ENCODE assay signal across 8 cellular contexts in genomic region chr7:876972-877311, GRCh38. TPM values are rescaled to one million over a fixed set of nuclear protein-coding genes. Genes with fewer than 3 reads are reported as not detected.
DNase-seq lines count a peak whose midpoint lies in the region; ATAC-seq, FAIRE-seq and TF ChIP-seq lines count a peak whose summit lies in the region.

No MANE protein-coding gene starts in this region.

- dilution Hi-C loops in keratinocyte (cut with MboI; ENCODE audit: extremely low pct_ligation_motif_present, low sequenced_read_pairs) = no loop called here

- FAIRE-seq in keratinocyte (lab: Jason Lieb, UNC) = no peak

- TF ChIP-seq CTCF in keratinocyte (optimal IDR thresholded peaks at IDR 0.05 in 1 of 3, IDR thresholded peaks at IDR 0.05 in 1 of 3, conservative IDR thresholded peaks at IDR 0.05 in 1 of 3; ENCODE audit: extremely low read depth in 1 of 3, insufficient read depth in 2 of 3, low read length in 3 of 3) = no peak

- H3K27ac Mint-ChIP-seq in activated naive CD8-positive, alpha-beta T cell treated with anti-CD3 and anti-CD28 coated beads for 36 hours = peak overlapping the region; percentile 92

- H3K9me1 ChIP-seq in keratinocyte (ENCODE audit: control insufficient read depth, extremely low read depth, insufficient read depth, low read length) = no peaks in the 10 kb centered on the region

- peak overlapping the region; percentile 61 for H2AFZ ChIP-seq in keratinocyte (ENCODE audit: control insufficient read depth, low read length)

- H3K27me3 ChIP-seq in keratinocyte (ENCODE audit: control insufficient read depth, extremely low read depth, insufficient read depth, low read length) (no peaks in the 10 kb centered on the region), thymus (ENCODE audit: control insufficient read depth, insufficient read depth) (no peaks in the 10 kb centered on the region)

- H3K4me1 ChIP-seq in keratinocyte (ENCODE audit: control insufficient read depth, extremely low read depth, insufficient read depth, low read length) (peaks cover 17% of the 10 kb centered on the region), thymus (ENCODE audit: control insufficient read depth, insufficient read depth, low read length) (peaks cover 7% of the 10 kb centered on the region)

- H3K9me3 ChIP-seq in keratinocyte (ENCODE audit: control insufficient read depth, low read depth, low read length) (no peaks in the 10 kb centered on the region), thymus (ENCODE audit: control insufficient read depth) (no peaks in the 10 kb centered on the region)

- peaks cover 24% of the 10 kb centered on the region for H3K36me3 Mint-ChIP-seq in activated naive CD8-positive, alpha-beta T cell treated with anti-CD3 and anti-CD28 coated beads for 36 hours

- peak overlapping the region; percentile 1 for H3K4me2 ChIP-seq in keratinocyte (ENCODE audit: control insufficient read depth, extremely low read depth, insufficient read depth, low read depth, low read length)

- H3K4me1 Mint-ChIP-seq in activated naive CD8-positive, alpha-beta T cell treated with anti-CD3 and anti-CD28 coated beads for 36 hours = peaks cover 27% of the 10 kb centered on the region

- H3K4me3 Mint-ChIP-seq in activated naive CD8-positive, alpha-beta T cell treated with anti-CD3 and anti-CD28 coated beads for 36 hours = peak overlapping the region; percentile 99

- no peaks in the 10 kb centered on the region for H3K27me3 Mint-ChIP-seq in activated naive CD8-positive, alpha-beta T cell treated with anti-CD3 and anti-CD28 coated beads for 36 hours

- ATAC-seq in GM18873 (IDR thresholded peaks at IDR 0.05; ENCODE audit: low FRiP score, unreplicated experiment) (peak; percentile 7), HG03521 (IDR thresholded peaks at IDR 0.05; ENCODE audit: unreplicated experiment) (peak; percentile 23)

- H3K9me3 Mint-ChIP-seq in activated naive CD8-positive, alpha-beta T cell treated with anti-CD3 and anti-CD28 coated beads for 36 hours = no peaks in the 10 kb centered on the region

- H4K20me1 ChIP-seq in keratinocyte (ENCODE audit: control insufficient read depth, extremely low read depth, insufficient read depth, low read length) = no peaks in the 10 kb centered on the region

- 2% methylated on average over 26 of the region's 26 CpGs for WGBS in thymus

- peaks cover 49% of the 10 kb centered on the region for H3K79me2 ChIP-seq in keratinocyte (ENCODE audit: control insufficient read depth, insufficient read depth, low read length)

- peak overlapping the region; percentile 80 for H3K9ac ChIP-seq in keratinocyte (ENCODE audit: control insufficient read depth, extremely low read depth, insufficient read depth, low read length)

- H3K36me3 ChIP-seq in keratinocyte (ENCODE audit: control insufficient read depth in 2 of 2, extremely low read depth in 1 of 2, insufficient read depth in 2 of 2, low read length in 2 of 2) = peaks cover 15 to 20% of the 10 kb centered on the region in 2 experiments
- H3K36me3 ChIP-seq in thymus (ENCODE audit: control insufficient read depth, insufficient read depth) = peaks cover 14% of the 10 kb centered on the region

- in situ Hi-C loops in ACHN (cut with HindIII; ENCODE audit: low pct_ligation_motif_present, low pct_unique_long_range_greater_than_20kb, low sequenced_read_pairs) = no loop called here
- in situ Hi-C loops in G401 (cut with HindIII; ENCODE audit: low sequenced_read_pairs) = no loop called here

- DNase-seq in ACHN (peak; percentile 49), keratinocyte (ENCODE audit: low read depth, low spot score) (no peak), Ammon's horn (ENCODE audit: low spot score) (no peak), G401 (ENCODE audit: low spot score) (no peak)
- no peak for DNase-seq in activated naive CD8-positive, alpha-beta T cell treated with anti-CD3 and anti-CD28 coated beads for 36 hours

- H3K27ac ChIP-seq in keratinocyte (ENCODE audit: control insufficient read depth, insufficient read depth, low read length) (peak overlapping the region; percentile 71), thymus (ENCODE audit: low read depth) (peak overlapping the region; percentile 75)

- H3K4me3 ChIP-seq in keratinocyte (ENCODE audit: control insufficient read depth in 2 of 3, extremely low read depth in 1 of 3, insufficient read depth in 2 of 3, low read depth in 1 of 3, low read length in 3 of 3) (peak overlapping the region; percentile 71 to 80 (median 74)), thymus (ENCODE audit: low read length) (peak overlapping the region; percentile 79)

RNA-seq across cellular contexts. Expression of gene GET4, which starts 0.6 kb away (rescaled TPM):
- 10 to 100 TPM; 35.2 to 39.6 TPM for total RNA-seq in activated naive CD8-positive, alpha-beta T cell treated with anti-CD3 and anti-CD28 coated beads for 36 hours
- polyA plus RNA-seq in keratinocyte (21.1 to 32.0 TPM (median 22.9 TPM) in 3 replicates), thymus (84.7 TPM)
- 40.4 TPM for polyA plus RNA-seq in keratinocyte (2011; ENCODE audit: low read depth)
- polyA plus RNA-seq in keratinocyte (2011; cell fraction: cytosol; rRNA removed) = 14.0 and 26.1 TPM in 2 replicates
- polyA plus RNA-seq in keratinocyte (2011; cell fraction: nucleus; rRNA removed) = 50.3 and 70.5 TPM in 2 replicates
- polyA plus RNA-seq in keratinocyte (2012; ENCODE audit: low replicate concordance) = 26.7 and 47.3 TPM in 2 replicates
- 9.3 to 11.1 TPM (median 10.1 TPM) in 3 replicates for polyA minus RNA-seq in keratinocyte
- polyA minus RNA-seq in keratinocyte (2011; cell fraction: cytosol; rRNA and poly(A)+ RNA removed) = 33.4 TPM
- 10.4 and 14.1 TPM in 2 replicates for polyA minus RNA-seq in keratinocyte (2011; cell fraction: nucleus; rRNA and poly(A)+ RNA removed)
- total RNA-seq in G401 (2014; rRNA removed; shearing (Covaris generic)) = 98.5 and 102 TPM in 2 replicates

RNA-seq across cellular contexts. Expression of gene SUN1, which starts 44.7 kb away (rescaled TPM):
- 10 to 100 TPM; 50.1 to 53.4 TPM for total RNA-seq in activated naive CD8-positive, alpha-beta T cell treated with anti-CD3 and anti-CD28 coated beads for 36 hours
- polyA plus RNA-seq in keratinocyte (164 to 176 TPM (median 166 TPM) in 3 replicates), thymus (95.4 TPM)
- polyA plus RNA-seq in keratinocyte (2011; ENCODE audit: low read depth) = 137 TPM
- 31.1 and 40.2 TPM in 2 replicates for polyA plus RNA-seq in keratinocyte (2011; cell fraction: cytosol; rRNA removed)
- 411 and 514 TPM in 2 replicates for polyA plus RNA-seq in keratinocyte (2011; cell fraction: nucleus; rRNA removed)
- 103 and 107 TPM in 2 replicates for polyA plus RNA-seq in keratinocyte (2012; ENCODE audit: low replicate concordance)
- 141 to 263 TPM (median 162 TPM) in 3 replicates for polyA minus RNA-seq in keratinocyte
- 93.2 TPM for polyA minus RNA-seq in keratinocyte (2011; cell fraction: cytosol; rRNA and poly(A)+ RNA removed)
- 326 and 435 TPM in 2 replicates for polyA minus RNA-seq in keratinocyte (2011; cell fraction: nucleus; rRNA and poly(A)+ RNA removed)
- total RNA-seq in G401 (2014; rRNA removed; shearing (Covaris generic)) = 55.9 and 107 TPM in 2 replicates
